8 cellular contexts compared by ENCODE assay signal in genomic region chr19:1269065-1269477, GRCh38. TPM values are rescaled to one million over a fixed set of nuclear protein-coding genes. Genes with fewer than 3 reads are reported as not detected.
DNase-seq lines count a peak whose midpoint lies in the region; TF ChIP-seq lines count a peak whose summit lies in the region.

Gene CIRBP, plus strand, starts transcription at chr19:1269332. Its CDS starts 1,602 bp downstream, at chr19:1270934.

- H3K4me3 ChIP-seq in NB4 (ENCODE audit: low read depth, low read length) (peak within 1 kb of the TSS; percentile 95), neutrophil (ENCODE audit: low read depth in 1 of 2, low read length in 1 of 2) (peak within 1 kb of the TSS; percentile 76 to 80)

- DNase-seq in GF-D8 (lab: John Stamatoyannopoulos, UW), result peak; percentile 95
- peak; percentile 94 for DNase-seq in HEK293T (ENCODE audit: extremely low spot score)
- DNase-seq in NB4 (ENCODE audit: low read depth), result peak; percentile 96
- peak; percentile 99 for DNase-seq in SK-N-DZ (ENCODE audit: low spot score)
- peak; percentile 100 for DNase-seq in activated naive CD4-positive, alpha-beta T cell treated with Interleukin-2 at 50 U/mL for 16 hours
- DNase-seq in foreskin melanocyte, result peak; percentile 95

- CTCF ChIA-PET in HEK293T (lab: Yijun Ruan, JAX), result interaction anchor here (0.8 to 7.3 kb wide), 3 partner anchors 11 to 24 kb away, joined by 4 to 149 read pairs (median 4); no protein-coding TSS in a partner anchor

- H3K36me3 ChIP-seq in neutrophil, result peaks cover 38% of the 10 kb centered on the region

- POLR2A ChIA-PET in HEK293T (lab: Yijun Ruan, JAX), result interaction anchor here (0.6 to 6.9 kb wide), 92 partner anchors 9 to 480 kb away, joined by 3 to 375 read pairs (median 5); partner anchors contain the start of genes ABCA7, ATP5F1D, CBARP and CNN2

- peaks cover 8% of the 10 kb centered on the region for H3K27me3 ChIP-seq in neutrophil

- H3K9me3 ChIP-seq in neutrophil, result no peaks in the 10 kb centered on the region

- peak within 1 kb of the TSS; percentile 99 for H3K27ac ChIP-seq in neutrophil

- peaks cover 81 to 95% of the 10 kb centered on the region in 2 experiments for H3K4me1 ChIP-seq in neutrophil (ENCODE audit: control insufficient read depth in 1 of 2, insufficient read depth in 1 of 2, low read depth in 1 of 2, low read length in 1 of 2)

- TF ChIP-seq CTCF in NB4 (IDR thresholded peaks at IDR 0.05; ENCODE audit: low read depth, low read length), result no peak
- TF ChIP-seq CTCF in neutrophil (IDR thresholded peaks at IDR 0.05), result peak; percentile 61
- TF ChIP-seq CTCF in subcutaneous adipose tissue (IDR thresholded peaks at IDR 0.05; ENCODE audit: low read depth), result no peak

- TF ChIP-seq POLR2A in NB4 (IDR thresholded peaks at IDR 0.05; ENCODE audit: extremely low read depth, insufficient read length), result peak; percentile 97

TF ChIP-seq in HEK293T, 16 proteins besides CTCF, POLR2A, EP300 and RAD21:
- peak; percentile 77; the same call in 1 of the 2 replicates for TF ChIP-seq ELF4 (IDR thresholded peaks at IDR 0.05)
- no peak for TF ChIP-seq SP1 (IDR thresholded peaks at IDR 0.05)
- TF ChIP-seq FOXM1 (IDR thresholded peaks at IDR 0.05; ENCODE audit: borderline replicate concordance), result peak; percentile 63; the same call in 1 of the 2 replicates
- TF ChIP-seq BHLHE40 (IDR thresholded peaks at IDR 0.05; ENCODE audit: borderline replicate concordance), result no peak
- no peak for TF ChIP-seq NFRKB (IDR thresholded peaks at IDR 0.05)
- TF ChIP-seq ARNT (IDR thresholded peaks at IDR 0.05), result no peak
- no peak for TF ChIP-seq TARDBP (IDR thresholded peaks at IDR 0.05)
TF ChIP-seq in HEK293T: peak in this region for 2.

RNA-seq across cellular contexts. Expression of gene CIRBP, which starts in this region (rescaled TPM):
- polyA plus RNA-seq in SK-N-DZ (2014; cell fraction: cytosol; rRNA removed), result 479 and 663 TPM in 2 replicates
- polyA plus RNA-seq in SK-N-DZ (2014; cell fraction: nucleus; rRNA removed), result 559 and 732 TPM in 2 replicates
- total RNA-seq in subcutaneous adipose tissue, result 100 to 1,000 TPM; 159 to 753 (median 413) TPM

Comparison
In these comparisons a context has a peak if more than half of its experiments do, and no peak if none do; other contexts are left out.
1. Peak in every context shown above with its lines: DNase-seq, H3K4me3 ChIP-seq and H3K27ac ChIP-seq.